In the genomic region with DNA sequence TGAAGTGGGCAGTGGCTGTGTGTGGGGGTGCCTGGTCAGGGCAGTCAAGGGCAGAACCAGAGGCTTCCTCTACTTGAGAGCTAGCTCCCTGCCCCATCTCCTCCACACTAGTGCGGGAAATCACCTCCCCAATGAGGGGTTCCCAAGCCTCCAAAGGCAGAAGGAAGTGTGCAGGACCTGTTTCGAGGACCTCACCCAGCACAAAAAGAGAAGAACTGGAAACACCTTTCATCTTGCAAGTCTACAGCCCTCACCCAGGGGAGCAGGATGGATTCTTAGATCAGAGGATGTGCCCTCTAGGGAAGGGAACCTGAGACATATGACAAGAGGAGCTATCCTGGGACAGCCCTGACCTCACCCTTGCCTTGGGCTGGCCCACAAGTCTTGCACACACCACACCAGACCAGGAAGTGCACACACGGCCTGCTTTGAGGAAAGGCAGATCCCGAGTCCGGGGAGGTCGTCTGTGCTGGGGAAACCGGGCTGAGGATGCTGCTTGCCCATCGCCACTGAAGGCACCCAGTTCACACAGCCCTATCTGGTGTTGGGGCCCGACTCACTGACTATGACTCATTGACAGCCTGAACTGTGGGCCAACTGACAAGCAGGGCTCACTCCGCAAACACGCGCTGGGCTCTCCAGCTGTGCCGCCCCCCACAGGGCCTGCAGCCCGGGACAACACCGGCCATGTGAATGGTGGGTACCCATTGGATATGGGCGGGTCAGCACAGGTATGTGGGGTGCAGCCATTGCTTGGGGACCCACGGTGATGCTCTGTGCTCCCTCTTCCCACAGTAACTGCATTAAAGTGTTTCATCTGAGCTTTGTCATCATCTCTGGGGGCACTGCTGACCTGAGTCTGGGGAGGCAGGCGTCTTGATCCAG, we compare ENCODE assay signal across 1 cellular context.
TF ChIP-seq lines count a peak whose summit lies in the region.

No MANE protein-coding gene starts in this region.

TF ChIP-seq in HepG2, 621 proteins besides CTCF, POLR2A, EP300 and RAD21 (continued from another document and continues in another):
- TF ChIP-seq ARID3A (IDR thresholded peaks at IDR 0.05; ENCODE audit: low read depth, low read length) (no peak), POLR2AphosphoS2 (IDR thresholded peaks at IDR 0.05; ENCODE audit: low read depth, low read length) (no peak), MZF1 (CRISPR knock-in tag; IDR thresholded peaks at IDR 0.05; ENCODE audit: borderline replicate concordance) (no peak), NFE2L2 (IDR thresholded peaks at IDR 0.05; ENCODE audit: low read length) (no peak), ZNF382 (CRISPR knock-in tag; IDR thresholded peaks at IDR 0.05; ENCODE audit: borderline replicate concordance) (no peak), ZNF326 (CRISPR knock-in tag; IDR thresholded peaks at IDR 0.05; ENCODE audit: borderline replicate concordance) (no peak; the same call in 1 of the 2 replicates), POGK (CRISPR knock-in tag; conservative IDR thresholded peaks at IDR 0.05) (peak; percentile 76; the same call in 1 of the 2 replicates), HMGA1 (CRISPR knock-in tag; conservative IDR thresholded peaks at IDR 0.05) (no peak), ZNF143 (CRISPR knock-in tag; IDR thresholded peaks at IDR 0.05) (peak; percentile 67; the same call in 1 of the 2 replicates), ZNF34 (CRISPR knock-in tag; IDR thresholded peaks at IDR 0.05; ENCODE audit: borderline replicate concordance) (0 out of 2 replicates have a peak, but pooled peaks have one; percentile 76), SRF (IDR thresholded peaks at IDR 0.05; ENCODE audit: low read depth, low read length) (no peak), SIN3A (IDR thresholded peaks at IDR 0.05; ENCODE audit: borderline replicate concordance, low read depth, low read length) (peak; percentile 94; the same call in 1 of the 2 replicates), ZSCAN12 (CRISPR knock-in tag; IDR thresholded peaks at IDR 0.05) (no peak), SOX5 (CRISPR knock-in tag; IDR thresholded peaks at IDR 0.05; ENCODE audit: borderline replicate concordance) (peak; percentile 40; the same call in 1 of the 2 replicates), MEIS2 (CRISPR knock-in tag; IDR thresholded peaks at IDR 0.05) (peak; percentile 91), IRX3 (CRISPR knock-in tag; IDR thresholded peaks at IDR 0.05; ENCODE audit: borderline replicate concordance, low read depth) (no peak), TFDP1 (CRISPR knock-in tag; IDR thresholded peaks at IDR 0.05; ENCODE audit: borderline replicate concordance) (peak; percentile 70; the same call in 1 of the 2 replicates), LRRFIP1 (CRISPR knock-in tag; conservative IDR thresholded peaks at IDR 0.05) (no peak), ZNF101 (CRISPR knock-in tag; IDR thresholded peaks at IDR 0.05; ENCODE audit: borderline replicate concordance, low read depth) (0 out of 2 replicates have a peak, but pooled peaks have one; percentile 21), SMYD3 (CRISPR knock-in tag; IDR thresholded peaks at IDR 0.05) (no peak), ISL2 (CRISPR knock-in tag; IDR thresholded peaks at IDR 0.05) (no peak), AHR (CRISPR knock-in tag; IDR thresholded peaks at IDR 0.05) (peak; percentile 64; the same call in 1 of the 2 replicates), ZSCAN25 (CRISPR knock-in tag; IDR thresholded peaks at IDR 0.05) (no peak; the same call in 1 of the 2 replicates), ZNF160 (CRISPR knock-in tag; IDR thresholded peaks at IDR 0.05) (peak; percentile 60), ESRRA (CRISPR knock-in tag; IDR thresholded peaks at IDR 0.05; ENCODE audit: low read depth) (no peak), ZNF484 (CRISPR knock-in tag; IDR thresholded peaks at IDR 0.05; ENCODE audit: borderline replicate concordance, low read depth) (no peak), TEAD3 (CRISPR knock-in tag; optimal IDR thresholded peaks at IDR 0.05; ENCODE audit: borderline replicate concordance) (peak; percentile 85), KMT2A (CRISPR knock-in tag; IDR thresholded peaks at IDR 0.05) (no peak), ZNF234 (CRISPR knock-in tag; conservative IDR thresholded peaks at IDR 0.05) (no peak), REXO4 (CRISPR knock-in tag; IDR thresholded peaks at IDR 0.05; ENCODE audit: borderline replicate concordance) (no peak), ZNF3 (CRISPR knock-in tag; IDR thresholded peaks at IDR 0.05) (no peak)
- TF ChIP-seq, protein P1, sequence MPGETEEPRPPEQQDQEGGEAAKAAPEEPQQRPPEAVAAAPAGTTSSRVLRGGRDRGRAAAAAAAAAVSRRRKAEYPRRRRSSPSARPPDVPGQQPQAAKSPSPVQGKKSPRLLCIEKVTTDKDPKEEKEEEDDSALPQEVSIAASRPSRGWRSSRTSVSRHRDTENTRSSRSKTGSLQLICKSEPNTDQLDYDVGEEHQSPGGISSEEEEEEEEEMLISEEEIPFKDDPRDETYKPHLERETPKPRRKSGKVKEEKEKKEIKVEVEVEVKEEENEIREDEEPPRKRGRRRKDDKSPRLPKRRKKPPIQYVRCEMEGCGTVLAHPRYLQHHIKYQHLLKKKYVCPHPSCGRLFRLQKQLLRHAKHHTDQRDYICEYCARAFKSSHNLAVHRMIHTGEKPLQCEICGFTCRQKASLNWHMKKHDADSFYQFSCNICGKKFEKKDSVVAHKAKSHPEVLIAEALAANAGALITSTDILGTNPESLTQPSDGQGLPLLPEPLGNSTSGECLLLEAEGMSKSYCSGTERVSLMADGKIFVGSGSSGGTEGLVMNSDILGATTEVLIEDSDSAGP (CRISPR knock-in tag; IDR thresholded peaks at IDR 0.05; ENCODE audit: borderline replicate concordance) = peak; percentile 40; the same call in 1 of the 2 replicates
- TF ChIP-seq, protein P2, sequence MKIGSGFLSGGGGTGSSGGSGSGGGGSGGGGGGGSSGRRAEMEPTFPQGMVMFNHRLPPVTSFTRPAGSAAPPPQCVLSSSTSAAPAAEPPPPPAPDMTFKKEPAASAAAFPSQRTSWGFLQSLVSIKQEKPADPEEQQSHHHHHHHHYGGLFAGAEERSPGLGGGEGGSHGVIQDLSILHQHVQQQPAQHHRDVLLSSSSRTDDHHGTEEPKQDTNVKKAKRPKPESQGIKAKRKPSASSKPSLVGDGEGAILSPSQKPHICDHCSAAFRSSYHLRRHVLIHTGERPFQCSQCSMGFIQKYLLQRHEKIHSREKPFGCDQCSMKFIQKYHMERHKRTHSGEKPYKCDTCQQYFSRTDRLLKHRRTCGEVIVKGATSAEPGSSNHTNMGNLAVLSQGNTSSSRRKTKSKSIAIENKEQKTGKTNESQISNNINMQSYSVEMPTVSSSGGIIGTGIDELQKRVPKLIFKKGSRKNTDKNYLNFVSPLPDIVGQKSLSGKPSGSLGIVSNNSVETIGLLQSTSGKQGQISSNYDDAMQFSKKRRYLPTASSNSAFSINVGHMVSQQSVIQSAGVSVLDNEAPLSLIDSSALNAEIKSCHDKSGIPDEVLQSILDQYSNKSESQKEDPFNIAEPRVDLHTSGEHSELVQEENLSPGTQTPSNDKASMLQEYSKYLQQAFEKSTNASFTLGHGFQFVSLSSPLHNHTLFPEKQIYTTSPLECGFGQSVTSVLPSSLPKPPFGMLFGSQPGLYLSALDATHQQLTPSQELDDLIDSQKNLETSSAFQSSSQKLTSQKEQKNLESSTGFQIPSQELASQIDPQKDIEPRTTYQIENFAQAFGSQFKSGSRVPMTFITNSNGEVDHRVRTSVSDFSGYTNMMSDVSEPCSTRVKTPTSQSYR (CRISPR knock-in tag; IDR thresholded peaks at IDR 0.05; ENCODE audit: borderline replicate concordance) = peak; percentile 71; the same call in 1 of the 2 replicates
- TF ChIP-seq, protein P3, sequence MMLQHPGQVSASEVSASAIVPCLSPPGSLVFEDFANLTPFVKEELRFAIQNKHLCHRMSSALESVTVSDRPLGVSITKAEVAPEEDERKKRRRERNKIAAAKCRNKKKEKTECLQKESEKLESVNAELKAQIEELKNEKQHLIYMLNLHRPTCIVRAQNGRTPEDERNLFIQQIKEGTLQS (CRISPR knock-in tag; IDR thresholded peaks at IDR 0.05) = peak; percentile 92
- TF ChIP-seq, protein P4, sequence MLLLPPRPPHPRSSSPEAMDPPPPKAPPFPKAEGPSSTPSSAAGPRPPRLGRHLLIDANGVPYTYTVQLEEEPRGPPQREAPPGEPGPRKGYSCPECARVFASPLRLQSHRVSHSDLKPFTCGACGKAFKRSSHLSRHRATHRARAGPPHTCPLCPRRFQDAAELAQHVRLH (CRISPR knock-in tag; IDR thresholded peaks at IDR 0.05; ENCODE audit: borderline replicate concordance, low read depth) = no peak
- TF ChIP-seq, protein P5, sequence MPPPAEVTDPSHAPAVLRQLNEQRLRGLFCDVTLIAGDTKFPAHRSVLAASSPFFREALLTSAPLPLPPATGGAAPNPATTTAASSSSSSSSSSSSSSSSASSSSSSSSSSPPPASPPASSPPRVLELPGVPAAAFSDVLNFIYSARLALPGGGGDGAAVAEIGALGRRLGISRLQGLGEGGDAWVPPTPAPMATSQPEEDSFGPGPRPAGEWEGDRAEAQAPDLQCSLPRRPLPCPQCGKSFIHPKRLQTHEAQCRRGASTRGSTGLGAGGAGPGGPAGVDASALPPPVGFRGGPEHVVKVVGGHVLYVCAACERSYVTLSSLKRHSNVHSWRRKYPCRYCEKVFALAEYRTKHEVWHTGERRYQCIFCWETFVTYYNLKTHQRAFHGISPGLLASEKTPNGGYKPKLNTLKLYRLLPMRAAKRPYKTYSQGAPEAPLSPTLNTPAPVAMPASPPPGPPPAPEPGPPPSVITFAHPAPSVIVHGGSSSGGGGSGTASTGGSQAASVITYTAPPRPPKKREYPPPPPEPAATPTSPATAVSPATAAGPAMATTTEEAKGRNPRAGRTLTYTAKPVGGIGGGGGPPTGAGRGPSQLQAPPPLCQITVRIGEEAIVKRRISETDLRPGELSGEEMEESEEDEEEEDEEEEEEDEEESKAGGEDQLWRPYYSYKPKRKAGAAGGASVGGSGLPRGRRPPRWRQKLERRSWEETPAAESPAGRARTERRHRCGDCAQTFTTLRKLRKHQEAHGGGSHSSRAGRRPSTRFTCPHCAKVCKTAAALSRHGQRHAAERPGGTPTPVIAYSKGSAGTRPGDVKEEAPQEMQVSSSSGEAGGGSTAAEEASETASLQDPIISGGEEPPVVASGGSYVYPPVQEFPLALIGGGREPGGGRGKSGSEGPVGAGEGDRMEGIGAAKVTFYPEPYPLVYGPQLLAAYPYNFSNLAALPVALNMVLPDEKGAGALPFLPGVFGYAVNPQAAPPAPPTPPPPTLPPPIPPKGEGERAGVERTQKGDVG (CRISPR knock-in tag; IDR thresholded peaks at IDR 0.05; ENCODE audit: borderline replicate concordance) = no peak
- TF ChIP-seq, protein P6, sequence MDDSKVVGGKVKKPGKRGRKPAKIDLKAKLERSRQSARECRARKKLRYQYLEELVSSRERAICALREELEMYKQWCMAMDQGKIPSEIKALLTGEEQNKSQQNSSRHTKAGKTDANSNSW (CRISPR knock-in tag; IDR thresholded peaks at IDR 0.05; ENCODE audit: borderline replicate concordance) = no peak
- TF ChIP-seq, protein P7, sequence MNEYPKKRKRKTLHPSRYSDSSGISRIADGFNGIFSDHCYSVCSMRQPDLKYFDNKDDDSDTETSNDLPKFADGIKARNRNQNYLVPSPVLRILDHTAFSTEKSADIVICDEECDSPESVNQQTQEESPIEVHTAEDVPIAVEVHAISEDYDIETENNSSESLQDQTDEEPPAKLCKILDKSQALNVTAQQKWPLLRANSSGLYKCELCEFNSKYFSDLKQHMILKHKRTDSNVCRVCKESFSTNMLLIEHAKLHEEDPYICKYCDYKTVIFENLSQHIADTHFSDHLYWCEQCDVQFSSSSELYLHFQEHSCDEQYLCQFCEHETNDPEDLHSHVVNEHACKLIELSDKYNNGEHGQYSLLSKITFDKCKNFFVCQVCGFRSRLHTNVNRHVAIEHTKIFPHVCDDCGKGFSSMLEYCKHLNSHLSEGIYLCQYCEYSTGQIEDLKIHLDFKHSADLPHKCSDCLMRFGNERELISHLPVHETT (CRISPR knock-in tag; conservative IDR thresholded peaks at IDR 0.05) = no peak
